In the genomic region with DNA sequence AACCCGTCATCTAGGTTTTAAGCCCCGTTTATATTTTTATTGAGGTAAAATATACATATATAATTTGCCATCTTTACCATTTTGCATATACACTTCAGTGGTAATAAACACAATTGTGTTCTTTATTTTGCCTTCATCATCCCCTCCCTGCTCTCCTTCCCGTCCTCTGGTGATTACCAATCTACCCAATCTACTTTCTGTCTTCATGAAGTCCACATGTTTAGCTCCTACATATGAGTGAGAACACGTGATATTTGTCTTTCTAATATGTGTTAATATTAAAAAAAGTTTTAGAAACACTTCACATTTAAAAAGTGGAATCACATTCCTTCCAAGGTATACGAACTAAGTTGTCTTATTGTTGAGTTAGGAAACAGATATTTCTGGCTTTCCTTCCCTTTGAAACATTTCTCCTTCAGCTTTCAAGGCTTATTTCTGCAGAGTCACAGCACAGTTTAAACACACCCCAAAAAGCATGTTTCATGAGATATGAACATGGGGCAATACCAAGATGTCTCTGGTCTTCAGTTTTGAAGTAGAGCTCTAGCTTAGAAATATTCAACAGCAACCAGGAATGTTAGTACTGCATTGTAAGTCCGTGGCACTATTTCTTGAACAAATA, we compare ENCODE assay signal across 1 cellular context.
TF ChIP-seq lines count a peak whose summit lies in the region.

No MANE protein-coding gene starts in this region.

TF ChIP-seq in K562, 482 proteins besides CTCF, POLR2A, EP300 and RAD21 (continued from another document and continues in another):
- TF ChIP-seq ZNF197 (CRISPR knock-in tag; IDR thresholded peaks at IDR 0.05; ENCODE audit: low read depth) (no peak), ZNF175 (CRISPR knock-in tag; IDR thresholded peaks at IDR 0.05; ENCODE audit: low read depth) (no peak), CREBBP (IDR thresholded peaks at IDR 0.05; ENCODE audit: low read depth, low read length) (no peak), MCM2 (IDR thresholded peaks at IDR 0.05; ENCODE audit: low read depth) (no peak), ZFP1 (CRISPR knock-in tag; IDR thresholded peaks at IDR 0.05) (no peak), PKNOX1 (IDR thresholded peaks at IDR 0.05) (no peak), PHF8 (IDR thresholded peaks at IDR 0.05; ENCODE audit: borderline replicate concordance, low read length) (no peak), GATAD2A (IDR thresholded peaks at IDR 0.05) (no peak), RUNX1 (IDR thresholded peaks at IDR 0.05; ENCODE audit: low read depth) (no peak), MCM5 (IDR thresholded peaks at IDR 0.05; ENCODE audit: low read depth) (no peak), NR3C1 (CRISPR knock-in tag; IDR thresholded peaks at IDR 0.05) (no peak), ZNF551 (CRISPR knock-in tag; IDR thresholded peaks at IDR 0.05) (no peak), C11orf30 (IDR thresholded peaks at IDR 0.05; ENCODE audit: low read depth) (peak; percentile 82), SRSF7 (optimal IDR thresholded peaks at IDR 0.05; ENCODE audit: low read depth, low read length) (no peak), RBM34 (IDR thresholded peaks at IDR 0.05; ENCODE audit: borderline replicate concordance, insufficient read depth, low read length) (no peak), SPI1 (IDR thresholded peaks at IDR 0.05; ENCODE audit: borderline replicate concordance, low read depth, low read length) (no peak), ZNF740 (CRISPR knock-in tag; IDR thresholded peaks at IDR 0.05) (no peak), ZNF740 (tag; IDR thresholded peaks at IDR 0.05) (no peak), ZNF274 (IDR thresholded peaks at IDR 0.05; ENCODE audit: borderline replicate concordance, low read depth, low read length) (no peak), TRIM28 (IDR thresholded peaks at IDR 0.05) (no peak), KLF13 (tag; IDR thresholded peaks at IDR 0.05; ENCODE audit: borderline replicate concordance, low read depth) (no peak), YY1 (IDR thresholded peaks at IDR 0.05; ENCODE audit: borderline replicate concordance in 1 of 3, control insufficient read depth in 1 of 3, extremely low read depth in 1 of 3, insufficient read depth in 3 of 3, insufficient read length in 1 of 3, insufficient replicate concordance in 2 of 3, low read depth in 1 of 3, low read length in 2 of 3) (no peak), ZNF133 (CRISPR knock-in tag; IDR thresholded peaks at IDR 0.05) (no peak), ELF2 (CRISPR knock-in tag; IDR thresholded peaks at IDR 0.05) (no peak), TEAD2 (tag; IDR thresholded peaks at IDR 0.05) (no peak), NFIX (CRISPR knock-in tag; IDR thresholded peaks at IDR 0.05; ENCODE audit: low read depth) (no peak), HDAC6 (IDR thresholded peaks at IDR 0.05; ENCODE audit: low read depth, low read length) (no peak), NR2F6 (CRISPR knock-in tag; IDR thresholded peaks at IDR 0.05) (no peak), TBL1XR1 (IDR thresholded peaks at IDR 0.05; ENCODE audit: low read length in 2 of 2) (no peak), SRSF9 (IDR thresholded peaks at IDR 0.05; ENCODE audit: borderline replicate concordance, low read depth, low read length) (no peak), SREBF1 (IDR thresholded peaks at IDR 0.05; ENCODE audit: borderline replicate concordance, low read depth, low read length) (no peak), ZNF77 (CRISPR knock-in tag; IDR thresholded peaks at IDR 0.05) (no peak), WHSC1 (IDR thresholded peaks at IDR 0.05; ENCODE audit: low read length) (no peak), ZKSCAN1 (IDR thresholded peaks at IDR 0.05; ENCODE audit: low read depth, low read length) (no peak), ERF (CRISPR knock-in tag; IDR thresholded peaks at IDR 0.05) (no peak), CAMTA2 (CRISPR knock-in tag; conservative IDR thresholded peaks at IDR 0.05) (no peak), GABPB2 (CRISPR knock-in tag; conservative IDR thresholded peaks at IDR 0.05) (no peak), ZNF263 (CRISPR knock-in tag; IDR thresholded peaks at IDR 0.05; ENCODE audit: borderline replicate concordance) (no peak), ZBTB11 (CRISPR knock-in tag; IDR thresholded peaks at IDR 0.05) (peak in 1 of 3 experiments; percentile 25; a peak in 1 of 6 replicates), FIP1L1 (IDR thresholded peaks at IDR 0.05; ENCODE audit: low read depth, low read length, poor library complexity, severe bottlenecking) (no peak), PHF20 (IDR thresholded peaks at IDR 0.05; ENCODE audit: partially characterized antibody) (no peak), ZBTB1 (CRISPR knock-in tag; IDR thresholded peaks at IDR 0.05; ENCODE audit: borderline replicate concordance, low read depth) (no peak), COPS2 (conservative IDR thresholded peaks at IDR 0.05) (no peak), NR1H2 (CRISPR knock-in tag; IDR thresholded peaks at IDR 0.05) (no peak)
- TF ChIP-seq, protein P1, sequence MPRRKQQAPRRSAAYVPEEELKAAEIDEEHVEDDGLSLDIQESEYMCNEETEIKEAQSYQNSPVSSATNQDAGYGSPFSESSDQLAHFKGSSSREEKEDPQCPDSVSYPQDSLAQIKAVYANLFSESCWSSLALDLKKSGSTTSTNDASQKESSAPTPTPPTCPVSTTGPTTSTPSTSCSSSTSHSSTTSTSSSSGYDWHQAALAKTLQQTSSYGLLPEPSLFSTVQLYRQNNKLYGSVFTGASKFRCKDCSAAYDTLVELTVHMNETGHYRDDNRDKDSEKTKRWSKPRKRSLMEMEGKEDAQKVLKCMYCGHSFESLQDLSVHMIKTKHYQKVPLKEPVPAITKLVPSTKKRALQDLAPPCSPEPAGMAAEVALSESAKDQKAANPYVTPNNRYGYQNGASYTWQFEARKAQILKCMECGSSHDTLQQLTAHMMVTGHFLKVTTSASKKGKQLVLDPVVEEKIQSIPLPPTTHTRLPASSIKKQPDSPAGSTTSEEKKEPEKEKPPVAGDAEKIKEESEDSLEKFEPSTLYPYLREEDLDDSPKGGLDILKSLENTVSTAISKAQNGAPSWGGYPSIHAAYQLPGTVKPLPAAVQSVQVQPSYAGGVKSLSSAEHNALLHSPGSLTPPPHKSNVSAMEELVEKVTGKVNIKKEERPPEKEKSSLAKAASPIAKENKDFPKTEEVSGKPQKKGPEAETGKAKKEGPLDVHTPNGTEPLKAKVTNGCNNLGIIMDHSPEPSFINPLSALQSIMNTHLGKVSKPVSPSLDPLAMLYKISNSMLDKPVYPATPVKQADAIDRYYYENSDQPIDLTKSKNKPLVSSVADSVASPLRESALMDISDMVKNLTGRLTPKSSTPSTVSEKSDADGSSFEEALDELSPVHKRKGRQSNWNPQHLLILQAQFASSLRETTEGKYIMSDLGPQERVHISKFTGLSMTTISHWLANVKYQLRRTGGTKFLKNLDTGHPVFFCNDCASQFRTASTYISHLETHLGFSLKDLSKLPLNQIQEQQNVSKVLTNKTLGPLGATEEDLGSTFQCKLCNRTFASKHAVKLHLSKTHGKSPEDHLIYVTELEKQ (CRISPR knock-in tag; IDR thresholded peaks at IDR 0.05): no peak
- TF ChIP-seq, protein P2, sequence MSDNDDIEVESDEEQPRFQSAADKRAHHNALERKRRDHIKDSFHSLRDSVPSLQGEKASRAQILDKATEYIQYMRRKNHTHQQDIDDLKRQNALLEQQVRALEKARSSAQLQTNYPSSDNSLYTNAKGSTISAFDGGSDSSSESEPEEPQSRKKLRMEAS (CRISPR knock-in tag; IDR thresholded peaks at IDR 0.05): no peak
- TF ChIP-seq, protein P3, sequence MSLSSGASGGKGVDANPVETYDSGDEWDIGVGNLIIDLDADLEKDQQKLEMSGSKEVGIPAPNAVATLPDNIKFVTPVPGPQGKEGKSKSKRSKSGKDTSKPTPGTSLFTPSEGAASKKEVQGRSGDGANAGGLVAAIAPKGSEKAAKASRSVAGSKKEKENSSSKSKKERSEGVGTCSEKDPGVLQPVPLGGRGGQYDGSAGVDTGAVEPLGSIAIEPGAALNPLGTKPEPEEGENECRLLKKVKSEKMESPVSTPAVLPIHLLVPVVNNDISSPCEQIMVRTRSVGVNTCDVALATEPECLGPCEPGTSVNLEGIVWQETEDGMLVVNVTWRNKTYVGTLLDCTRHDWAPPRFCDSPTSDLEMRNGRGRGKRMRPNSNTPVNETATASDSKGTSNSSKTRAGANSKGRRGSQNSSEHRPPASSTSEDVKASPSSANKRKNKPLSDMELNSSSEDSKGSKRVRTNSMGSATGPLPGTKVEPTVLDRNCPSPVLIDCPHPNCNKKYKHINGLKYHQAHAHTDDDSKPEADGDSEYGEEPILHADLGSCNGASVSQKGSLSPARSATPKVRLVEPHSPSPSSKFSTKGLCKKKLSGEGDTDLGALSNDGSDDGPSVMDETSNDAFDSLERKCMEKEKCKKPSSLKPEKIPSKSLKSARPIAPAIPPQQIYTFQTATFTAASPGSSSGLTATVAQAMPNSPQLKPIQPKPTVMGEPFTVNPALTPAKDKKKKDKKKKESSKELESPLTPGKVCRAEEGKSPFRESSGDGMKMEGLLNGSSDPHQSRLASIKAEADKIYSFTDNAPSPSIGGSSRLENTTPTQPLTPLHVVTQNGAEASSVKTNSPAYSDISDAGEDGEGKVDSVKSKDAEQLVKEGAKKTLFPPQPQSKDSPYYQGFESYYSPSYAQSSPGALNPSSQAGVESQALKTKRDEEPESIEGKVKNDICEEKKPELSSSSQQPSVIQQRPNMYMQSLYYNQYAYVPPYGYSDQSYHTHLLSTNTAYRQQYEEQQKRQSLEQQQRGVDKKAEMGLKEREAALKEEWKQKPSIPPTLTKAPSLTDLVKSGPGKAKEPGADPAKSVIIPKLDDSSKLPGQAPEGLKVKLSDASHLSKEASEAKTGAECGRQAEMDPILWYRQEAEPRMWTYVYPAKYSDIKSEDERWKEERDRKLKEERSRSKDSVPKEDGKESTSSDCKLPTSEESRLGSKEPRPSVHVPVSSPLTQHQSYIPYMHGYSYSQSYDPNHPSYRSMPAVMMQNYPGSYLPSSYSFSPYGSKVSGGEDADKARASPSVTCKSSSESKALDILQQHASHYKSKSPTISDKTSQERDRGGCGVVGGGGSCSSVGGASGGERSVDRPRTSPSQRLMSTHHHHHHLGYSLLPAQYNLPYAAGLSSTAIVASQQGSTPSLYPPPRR (CRISPR knock-in tag; IDR thresholded peaks at IDR 0.05; ENCODE audit: borderline replicate concordance): no peak
- TF ChIP-seq, protein P4, sequence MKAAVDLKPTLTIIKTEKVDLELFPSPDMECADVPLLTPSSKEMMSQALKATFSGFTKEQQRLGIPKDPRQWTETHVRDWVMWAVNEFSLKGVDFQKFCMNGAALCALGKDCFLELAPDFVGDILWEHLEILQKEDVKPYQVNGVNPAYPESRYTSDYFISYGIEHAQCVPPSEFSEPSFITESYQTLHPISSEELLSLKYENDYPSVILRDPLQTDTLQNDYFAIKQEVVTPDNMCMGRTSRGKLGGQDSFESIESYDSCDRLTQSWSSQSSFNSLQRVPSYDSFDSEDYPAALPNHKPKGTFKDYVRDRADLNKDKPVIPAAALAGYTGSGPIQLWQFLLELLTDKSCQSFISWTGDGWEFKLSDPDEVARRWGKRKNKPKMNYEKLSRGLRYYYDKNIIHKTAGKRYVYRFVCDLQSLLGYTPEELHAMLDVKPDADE (conservative IDR thresholded peaks at IDR 0.05; ENCODE audit: control insufficient read depth, low read depth, low read length): no peak
